In the genomic region with DNA sequence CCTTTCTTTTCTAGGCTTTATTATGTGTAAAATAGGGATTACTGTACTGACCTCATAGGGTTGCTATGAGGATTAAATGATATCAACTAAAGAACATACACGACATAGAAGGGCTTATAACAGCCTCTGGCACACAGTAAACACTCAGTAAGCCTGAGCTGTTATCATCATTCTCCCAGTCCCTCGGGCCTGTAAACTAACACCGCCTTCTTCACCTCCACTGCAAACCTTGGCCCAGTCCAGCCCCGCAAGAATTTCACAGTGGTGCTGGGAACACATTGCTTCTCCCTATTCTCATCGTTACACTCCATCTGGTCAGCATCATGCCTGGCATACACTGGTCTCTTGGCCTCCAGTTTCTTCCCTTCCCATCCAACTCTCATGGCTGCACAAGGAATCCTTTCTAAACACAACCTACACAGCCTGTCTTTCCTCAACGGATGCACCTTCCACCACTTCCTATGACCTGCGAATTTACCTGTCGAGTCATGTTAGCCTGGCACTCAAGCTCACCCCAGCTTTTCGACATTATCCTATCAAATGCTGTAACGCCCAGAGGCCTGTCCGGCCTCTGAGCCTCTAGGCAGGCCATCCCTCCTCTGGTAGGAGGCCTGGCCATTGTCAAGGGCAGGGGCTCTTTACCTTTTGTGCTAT, we compare ENCODE assay signal across 9 cellular contexts.
DNase-seq lines count a peak whose midpoint lies in the region; ATAC-seq, FAIRE-seq and TF ChIP-seq lines count a peak whose summit lies in the region.
"Had no signal": no experiment of that assay in that cellular context is flagged by ENCODE, and none has a peak within 500 bp of the region (broad histone marks: within the 10 kb centered on the region; RNA-seq: fewer than 3 reads in every experiment).

No MANE protein-coding gene starts in this region.

- peak in 1 of 2 donors; percentile 23 for ATAC-seq in naive thymus-derived CD8-positive, alpha-beta T cell
- ATAC-seq in HG03135 (IDR thresholded peaks at IDR 0.05; ENCODE audit: unreplicated experiment) (no peak), GM21576 (IDR thresholded peaks at IDR 0.05; ENCODE audit: unreplicated experiment) (no peak)

- DNase-seq in BE2C (peak; percentile 24), MG63 (peak; percentile 47), choroid plexus epithelial cell (ENCODE audit: low read depth) (peak; percentile 92), SKM-1 treated with dmso at 0.1 percent for 144 hours (lab: John Stamatoyannopoulos, UW; ENCODE audit: unreplicated experiment) (no peak), GM12892 (ENCODE audit: insufficient read length) (no peak)
- DNase-seq in naive thymus-derived CD8-positive, alpha-beta T cell, result no peak
- DNase-seq: NCI-H1694 treated with DMSO at 0.1 percent for 48 hours had no signal

- H3K36me3 ChIP-seq in BE2C (no peaks in the 10 kb centered on the region; the same call in 1 of the 2 replicates), MG63 (0 out of 2 replicates have a peak, but pooled peaks cover 3% of the 10 kb centered on the region)

- POLR2A ChIA-PET in naive thymus-derived CD8-positive, alpha-beta T cell (lab: Charles Lee), result interaction anchor here (0.9 kb wide), 1 partner anchor 36 kb away, joined by 3 read pairs; no protein-coding TSS in a partner anchor

- peaks cover 40 to 96% (median 91%) of the 10 kb centered on the region in 4 donors for H3K4me1 Mint-ChIP-seq in naive thymus-derived CD8-positive, alpha-beta T cell

- no peak for TF ChIP-seq POLR2A in GM12892 (IDR thresholded peaks at IDR 0.05; ENCODE audit: low read depth, low read length)

- no peaks in the 10 kb centered on the region for H3K27me3 Mint-ChIP-seq in naive thymus-derived CD8-positive, alpha-beta T cell

- TF ChIP-seq CTCF in BE2C (IDR thresholded peaks at IDR 0.05; ENCODE audit: low read depth, low read length) (no peak), choroid plexus epithelial cell (conservative IDR thresholded peaks at IDR 0.05; ENCODE audit: low read depth, low read length) (no peak)

- peak overlapping the region in 7 of 10 donors; percentile 16 to 54 (median 31) for H3K4me3 Mint-ChIP-seq in naive thymus-derived CD8-positive, alpha-beta T cell

- H3K4me3 ChIP-seq in BE2C (ENCODE audit: low read depth, low read length), result no peak overlapping the region
- H3K4me3 ChIP-seq in MG63, result no peak overlapping the region
- H3K4me3 ChIP-seq in choroid plexus epithelial cell (ENCODE audit: low read depth, low read length), result no peak overlapping the region

- FAIRE-seq in GM12892 (lab: Jason Lieb, UNC), result no peak

- H3K36me3 Mint-ChIP-seq in naive thymus-derived CD8-positive, alpha-beta T cell, result peaks cover 0 to 35% (median 0%) of the 10 kb centered on the region in 3 donors

- peaks cover 30% of the 10 kb centered on the region for H3K4me1 ChIP-seq in BE2C

- no peaks in the 10 kb centered on the region for H3K9me3 Mint-ChIP-seq in naive thymus-derived CD8-positive, alpha-beta T cell

- H3K27me3 ChIP-seq in BE2C (no peaks in the 10 kb centered on the region), MG63 (no peaks in the 10 kb centered on the region)

- no peaks in the 10 kb centered on the region for H3K9me3 ChIP-seq in BE2C
- no peaks in the 10 kb centered on the region for H3K9me3 ChIP-seq in MG63

- H3K27ac Mint-ChIP-seq in naive thymus-derived CD8-positive, alpha-beta T cell, result peak overlapping the region; percentile 35 to 96 (median 78)

Comparison
In these comparisons a context has a peak if more than half of its experiments do, and no peak if none do; other contexts are left out.
1. DNase-seq: peak in BE2C (single experiment), MG63 (single experiment) and choroid plexus epithelial cell (single experiment); none in naive thymus-derived CD8-positive, alpha-beta T cell (0 of 10), SKM-1 treated with dmso at 0.1 percent for 144 hours (single experiment) and GM12892 (single experiment).